ENCODE assay signal across 39 cellular contexts in the genomic region with DNA sequence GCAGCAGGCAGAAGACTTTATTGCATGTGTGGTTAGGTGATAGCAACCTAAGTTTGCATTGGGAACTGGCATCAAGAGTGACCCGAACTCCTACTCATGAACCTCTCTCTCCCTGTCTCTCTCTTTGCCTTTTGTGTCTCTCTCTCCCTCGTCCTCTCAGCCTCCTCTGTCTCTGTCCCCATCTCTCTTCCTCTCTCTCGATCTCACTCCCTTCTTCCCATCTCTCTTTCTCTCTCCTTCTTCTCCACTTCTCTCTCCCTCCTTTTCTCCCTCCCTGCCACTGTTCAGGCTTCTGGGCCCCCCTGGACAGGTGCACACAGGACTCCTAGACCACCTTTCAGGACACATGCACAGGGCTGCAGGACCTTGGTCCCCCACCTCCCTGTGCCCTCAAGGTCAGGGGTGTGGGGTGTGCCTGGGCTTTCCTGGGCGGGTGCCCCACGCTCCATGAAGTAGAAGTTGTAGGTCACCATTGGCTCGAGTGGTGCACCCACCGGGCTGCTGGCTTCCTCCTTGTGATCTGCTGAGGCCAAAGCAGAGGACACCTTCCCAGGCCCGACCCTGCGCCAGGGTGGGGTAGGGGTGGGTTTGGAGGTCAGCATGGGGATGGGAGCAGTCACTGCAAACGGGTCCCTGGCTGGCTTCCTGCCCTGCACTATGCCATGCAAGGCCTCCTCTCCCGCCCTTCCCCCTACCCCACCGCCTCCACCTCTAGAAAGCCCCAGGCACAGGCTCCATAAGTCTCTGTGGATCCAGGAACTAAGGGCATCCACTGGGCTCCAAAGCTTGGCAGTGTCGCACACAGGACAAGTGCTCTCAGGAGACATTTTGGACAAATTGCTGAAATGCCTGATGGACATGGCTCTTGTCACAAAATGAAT. TPM values are rescaled to one million over a fixed set of nuclear protein-coding genes. Genes with fewer than 3 reads are reported as not detected.
"Had no signal": no experiment of that assay in that cellular context is flagged by ENCODE, and none has a peak within 500 bp of the region (broad histone marks: within the 10 kb centered on the region; RNA-seq: fewer than 3 reads in every experiment).

No MANE protein-coding gene starts in this region.

- H3K27ac ChIP-seq: ascending aorta, breast epithelium, cardiac muscle cell, coronary artery, dorsolateral prefrontal cortex, esophagus muscularis mucosa, foreskin keratinocyte, gastroesophageal sphincter, WERI-Rb-1 had no signal

- H3K4me3 ChIP-seq: ascending aorta, breast epithelium, cardiac muscle cell, coronary artery, dorsolateral prefrontal cortex, esophagus muscularis mucosa, gastroesophageal sphincter had no signal

- H3K4me1 Mint-ChIP-seq: activated B cell treated with CpG ODN at 0.5 μM for 24 hours; activated CD8-positive, alpha-beta memory T cell treated with anti-CD3 and anti-CD28 coated beads, Interleukin-2, amount 10 ng/mL, durations not matched to agents 7 days and 5 days; activated naive CD4-positive, alpha-beta T cell treated with anti-CD3 and anti-CD28 coated beads, Interleukin-2, amount 10 ng/mL, durations not matched to agents 7 days and 5 days; activated naive CD8-positive, alpha-beta T cell treated with anti-CD3 and anti-CD28 coated beads, Interleukin-2, amount 10 ng/mL, durations not matched to agents 7 days and 5 days; brain; endodermal cell; T-helper 17 cell had no signal

- H3K4me3 Mint-ChIP-seq: activated B cell treated with CpG ODN at 0.5 μM for 24 hours; activated CD8-positive, alpha-beta memory T cell treated with anti-CD3 and anti-CD28 coated beads, Interleukin-2, amount 10 ng/mL, durations not matched to agents 7 days and 5 days; activated CD8-positive, alpha-beta T cell treated with anti-CD3 and anti-CD28 coated beads, Interleukin-2, amount 10 ng/mL, durations not matched to agents 7 days and 5 days; activated naive CD4-positive, alpha-beta T cell treated with anti-CD3 and anti-CD28 coated beads, Interleukin-2, amount 10 ng/mL, durations not matched to agents 7 days and 5 days; activated naive CD8-positive, alpha-beta T cell treated with anti-CD3 and anti-CD28 coated beads, Interleukin-2, amount 10 ng/mL, durations not matched to agents 7 days and 5 days; activated T-helper 1 cell treated with anti-CD3 and anti-CD28 coated beads, Interleukin-12 subunit alpha, Interleukin-12 subunit beta, Interleukin-2, Interleukin-4 antibody, amounts not matched to agents 30 ng/mL and 10 ng/mL and 1 ng/mL, durations not matched to agents 14 hours and 24 hours and 36 hours; brain; dendritic cell treated with granulocyte-macrophage colony-stimulating factor and Interleukin-4, amounts not matched to agents 40 ng/mL and 50 ng/mL, for 4 days; endodermal cell; T-helper 17 cell; T-helper 2 cell treated with Interferon-gamma antibody and Interleukin-4, amounts not matched to agents 5 μg/mL and 100 μg/mL, for 36 hours had no signal

- H3K27ac Mint-ChIP-seq: activated B cell treated with CpG ODN at 0.5 μM for 24 hours; activated CD8-positive, alpha-beta memory T cell treated with anti-CD3 and anti-CD28 coated beads, Interleukin-2, amount 10 ng/mL, durations not matched to agents 7 days and 5 days; activated CD8-positive, alpha-beta T cell treated with anti-CD3 and anti-CD28 coated beads, Interleukin-2, amount 10 ng/mL, durations not matched to agents 7 days and 5 days; activated naive CD4-positive, alpha-beta T cell treated with anti-CD3 and anti-CD28 coated beads, Interleukin-2, amount 10 ng/mL, durations not matched to agents 7 days and 5 days; activated naive CD4-positive, alpha-beta T cell treated with anti-CD3 and anti-CD28 coated beads, Interleukin-2, amount 50 U/mL, for 72 hours; activated naive CD8-positive, alpha-beta T cell treated with anti-CD3 and anti-CD28 coated beads, Interleukin-2, amount 10 ng/mL, durations not matched to agents 7 days and 5 days; activated T-helper 1 cell treated with anti-CD3 and anti-CD28 coated beads, Interleukin-12 subunit alpha, Interleukin-12 subunit beta, Interleukin-2, Interleukin-4 antibody, amounts not matched to agents 30 ng/mL and 10 ng/mL and 1 ng/mL, durations not matched to agents 14 hours and 24 hours and 36 hours; activated T-helper 2 cell treated with anti-CD3 and anti-CD28 coated beads, Interferon-gamma antibody, Interleukin-2, Interleukin-4, amounts not matched to agents 10 μg/mL and 5 μg/mL and 100 μg/mL, durations not matched to agents 14 hours and 24 hours and 36 hours; dendritic cell treated with granulocyte-macrophage colony-stimulating factor and Interleukin-4, amounts not matched to agents 40 ng/mL and 50 ng/mL, for 4 days; endodermal cell; T-helper 17 cell; T-helper 2 cell treated with Interferon-gamma antibody and Interleukin-4, amounts not matched to agents 5 μg/mL and 100 μg/mL, for 36 hours had no signal

- H3K36me3 Mint-ChIP-seq: activated CD8-positive, alpha-beta memory T cell treated with anti-CD3 and anti-CD28 coated beads, Interleukin-2, amount 10 ng/mL, durations not matched to agents 7 days and 5 days; activated naive CD4-positive, alpha-beta T cell treated with anti-CD3 and anti-CD28 coated beads, Interleukin-2, amount 10 ng/mL, durations not matched to agents 7 days and 5 days; activated naive CD4-positive, alpha-beta T cell treated with anti-CD3 and anti-CD28 coated beads, Interleukin-2, amount 50 U/mL, for 72 hours; activated naive CD8-positive, alpha-beta T cell treated with anti-CD3 and anti-CD28 coated beads, Interleukin-2, amount 10 ng/mL, durations not matched to agents 7 days and 5 days; brain had no signal

- H3K4me1 ChIP-seq: ascending aorta, breast epithelium had no signal

- H3K36me3 ChIP-seq: ascending aorta, breast epithelium, cardiac muscle cell, esophagus muscularis mucosa, gastroesophageal sphincter, WERI-Rb-1 had no signal

- H3K9me3 Mint-ChIP-seq: activated B cell treated with CpG ODN at 0.5 μM for 24 hours; activated naive CD4-positive, alpha-beta T cell treated with anti-CD3 and anti-CD28 coated beads, Interleukin-2, amount 10 ng/mL, durations not matched to agents 7 days and 5 days; activated naive CD4-positive, alpha-beta T cell treated with anti-CD3 and anti-CD28 coated beads, Interleukin-2, amount 50 U/mL, for 72 hours; activated naive CD8-positive, alpha-beta T cell treated with anti-CD3 and anti-CD28 coated beads, Interleukin-2, amount 10 ng/mL, durations not matched to agents 7 days and 5 days; activated T-helper 1 cell treated with anti-CD3 and anti-CD28 coated beads, Interleukin-12 subunit alpha, Interleukin-12 subunit beta, Interleukin-2, Interleukin-4 antibody, amounts not matched to agents 30 ng/mL and 10 ng/mL and 1 ng/mL, durations not matched to agents 14 hours and 24 hours and 36 hours; activated T-helper 2 cell treated with anti-CD3 and anti-CD28 coated beads, Interferon-gamma antibody, Interleukin-2, Interleukin-4, amounts not matched to agents 10 μg/mL and 5 μg/mL and 100 μg/mL, durations not matched to agents 14 hours and 24 hours and 36 hours; brain; dendritic cell treated with granulocyte-macrophage colony-stimulating factor and Interleukin-4, amounts not matched to agents 40 ng/mL and 50 ng/mL, for 4 days; endodermal cell; T-helper 2 cell treated with Interferon-gamma antibody and Interleukin-4, amounts not matched to agents 5 μg/mL and 100 μg/mL, for 36 hours had no signal

- ATAC-seq: activated CD4-positive, CD25-positive, alpha-beta regulatory T cell treated with anti-CD3 and anti-CD28 coated beads, Interleukin-2, amount 50 U/mL, for 24 hours; activated CD8-positive, alpha-beta memory T cell treated with anti-CD3 and anti-CD28 coated beads, Interleukin-2, amount 10 ng/mL, durations not matched to agents 7 days and 5 days; activated CD8-positive, alpha-beta T cell treated with anti-CD3 and anti-CD28 coated beads, Interleukin-2, amount 10 ng/mL, durations not matched to agents 7 days and 5 days; activated naive CD4-positive, alpha-beta T cell treated with anti-CD3 and anti-CD28 coated beads, Interleukin-2, amount 50 U/mL, for 72 hours; foreskin keratinocyte; gastroesophageal sphincter; T-helper 17 cell had no signal

- H3K9me3 ChIP-seq: ascending aorta, breast epithelium, esophagus muscularis mucosa, gastroesophageal sphincter had no signal

- DNase-seq: activated B cell treated with CpG ODN at 0.5 μM for 24 hours; activated CD4-positive, alpha-beta T cell treated with anti-CD3 and anti-CD28 coated beads for 48 hours; activated CD4-positive, alpha-beta T cell treated with anti-CD3 and anti-CD28 coated beads, Interleukin-2, amount 50 U/mL, for 1 hour; activated CD4-positive, alpha-beta T cell treated with anti-CD3 and anti-CD28 coated beads, Interleukin-2, amount 50 U/mL, for 48 hours; activated CD8-positive, alpha-beta memory T cell treated with anti-CD3 and anti-CD28 coated beads, Interleukin-2, amount 10 ng/mL, durations not matched to agents 7 days and 5 days; activated CD8-positive, alpha-beta memory T cell treated with anti-CD3 and anti-CD28 coated beads, Interleukin-2, amount 50 U/mL, for 4 hours; activated CD8-positive, alpha-beta T cell treated with anti-CD3 and anti-CD28 coated beads, Interleukin-2, amount 10 ng/mL, durations not matched to agents 7 days and 5 days; activated gamma-delta T cell; activated naive CD4-positive, alpha-beta T cell; activated naive CD4-positive, alpha-beta T cell treated with anti-CD3 and anti-CD28 coated beads, Interleukin-2, amount 10 ng/mL, durations not matched to agents 7 days and 5 days; activated naive CD8-positive, alpha-beta T cell treated with anti-CD3 and anti-CD28 coated beads, Interleukin-2, amount 10 ng/mL, durations not matched to agents 7 days and 5 days; activated T-cell treated with anti-CD3 and anti-CD28 coated beads, Interleukin-2, amount 50 U/mL, for 1 hour; activated T-cell treated with anti-CD3 and anti-CD28 coated beads, Interleukin-2, amount 50 U/mL, for 48 hours; central memory CD4-positive, alpha-beta T cell; cerebellar nuclear complex; effector memory CD4-positive, alpha-beta T cell; endodermal cell; foreskin keratinocyte; T-helper 1 cell; T-helper 17 cell; T1000; WERI-Rb-1 had no signal

- H3K27me3 ChIP-seq: ascending aorta, breast epithelium, cardiac muscle cell, dorsolateral prefrontal cortex, esophagus muscularis mucosa, foreskin keratinocyte, gastroesophageal sphincter had no signal

RNA-seq across cellular contexts. Expression of gene SRARP, which starts 14.9 kb away (rescaled TPM):
- total RNA-seq: activated B cell treated with CpG ODN at 0.5 μM for 24 hours; activated CD8-positive, alpha-beta memory T cell treated with anti-CD3 and anti-CD28 coated beads for 36 hours; activated CD8-positive, alpha-beta memory T cell treated with anti-CD3 and anti-CD28 coated beads, Interleukin-2, amount 10 ng/mL, durations not matched to agents 7 days and 5 days; activated CD8-positive, alpha-beta T cell treated with anti-CD3 and anti-CD28 coated beads, Interleukin-2, amount 10 ng/mL, durations not matched to agents 7 days and 5 days; activated naive CD4-positive, alpha-beta T cell treated with anti-CD3 and anti-CD28 coated beads, Interleukin-2, amount 50 U/mL, for 72 hours; activated naive CD8-positive, alpha-beta T cell treated with anti-CD3 and anti-CD28 coated beads, Interleukin-2, amount 10 ng/mL, durations not matched to agents 7 days and 5 days; activated T-helper 1 cell treated with anti-CD3 and anti-CD28 coated beads, Interleukin-12 subunit alpha, Interleukin-12 subunit beta, Interleukin-2, Interleukin-4 antibody, amounts not matched to agents 30 ng/mL and 10 ng/mL and 1 ng/mL, durations not matched to agents 14 hours and 24 hours and 36 hours; activated T-helper 2 cell treated with anti-CD3 and anti-CD28 coated beads, Interferon-gamma antibody, Interleukin-2, Interleukin-4, amounts not matched to agents 10 μg/mL and 5 μg/mL and 100 μg/mL, durations not matched to agents 14 hours and 24 hours and 36 hours; ascending aorta; epithelial cell of proximal tubule; esophagus muscularis mucosa; foreskin keratinocyte; gastroesophageal sphincter; glomerular endothelial cell; T-helper 17 cell had no signal
- polyA plus RNA-seq: cardiac muscle cell, foreskin keratinocyte had no signal

RNA-seq across cellular contexts. Expression of gene HSPB7, which starts 28.7 kb away (rescaled TPM):
- total RNA-seq: activated B cell treated with CpG ODN at 0.5 μM for 24 hours; activated CD8-positive, alpha-beta memory T cell treated with anti-CD3 and anti-CD28 coated beads for 36 hours; activated CD8-positive, alpha-beta memory T cell treated with anti-CD3 and anti-CD28 coated beads, Interleukin-2, amount 10 ng/mL, durations not matched to agents 7 days and 5 days; activated CD8-positive, alpha-beta T cell treated with anti-CD3 and anti-CD28 coated beads, Interleukin-2, amount 10 ng/mL, durations not matched to agents 7 days and 5 days; activated naive CD4-positive, alpha-beta T cell treated with anti-CD3 and anti-CD28 coated beads, Interleukin-2, amount 50 U/mL, for 72 hours; activated naive CD8-positive, alpha-beta T cell treated with anti-CD3 and anti-CD28 coated beads, Interleukin-2, amount 10 ng/mL, durations not matched to agents 7 days and 5 days; activated T-helper 1 cell treated with anti-CD3 and anti-CD28 coated beads, Interleukin-12 subunit alpha, Interleukin-12 subunit beta, Interleukin-2, Interleukin-4 antibody, amounts not matched to agents 30 ng/mL and 10 ng/mL and 1 ng/mL, durations not matched to agents 14 hours and 24 hours and 36 hours; activated T-helper 2 cell treated with anti-CD3 and anti-CD28 coated beads, Interferon-gamma antibody, Interleukin-2, Interleukin-4, amounts not matched to agents 10 μg/mL and 5 μg/mL and 100 μg/mL, durations not matched to agents 14 hours and 24 hours and 36 hours; epithelial cell of proximal tubule; foreskin keratinocyte; glomerular endothelial cell; T-helper 17 cell had no signal
- polyA plus RNA-seq: foreskin keratinocyte had no signal

RNA-seq across cellular contexts. Expression of gene CLCNKA, which starts 32.7 kb away (rescaled TPM):
- total RNA-seq: activated CD8-positive, alpha-beta memory T cell treated with anti-CD3 and anti-CD28 coated beads for 36 hours; activated CD8-positive, alpha-beta memory T cell treated with anti-CD3 and anti-CD28 coated beads, Interleukin-2, amount 10 ng/mL, durations not matched to agents 7 days and 5 days; activated CD8-positive, alpha-beta T cell treated with anti-CD3 and anti-CD28 coated beads, Interleukin-2, amount 10 ng/mL, durations not matched to agents 7 days and 5 days; activated naive CD8-positive, alpha-beta T cell treated with anti-CD3 and anti-CD28 coated beads, Interleukin-2, amount 10 ng/mL, durations not matched to agents 7 days and 5 days; activated T-helper 1 cell treated with anti-CD3 and anti-CD28 coated beads, Interleukin-12 subunit alpha, Interleukin-12 subunit beta, Interleukin-2, Interleukin-4 antibody, amounts not matched to agents 30 ng/mL and 10 ng/mL and 1 ng/mL, durations not matched to agents 14 hours and 24 hours and 36 hours; activated T-helper 2 cell treated with anti-CD3 and anti-CD28 coated beads, Interferon-gamma antibody, Interleukin-2, Interleukin-4, amounts not matched to agents 10 μg/mL and 5 μg/mL and 100 μg/mL, durations not matched to agents 14 hours and 24 hours and 36 hours; ascending aorta; epithelial cell of proximal tubule; foreskin keratinocyte; glomerular endothelial cell; T-helper 17 cell had no signal
- polyA plus RNA-seq: foreskin keratinocyte had no signal

RNA-seq across cellular contexts. Expression of gene CLCNKB, which starts 54.5 kb away (rescaled TPM):
- total RNA-seq: activated B cell treated with CpG ODN at 0.5 μM for 24 hours; activated CD8-positive, alpha-beta memory T cell treated with anti-CD3 and anti-CD28 coated beads for 36 hours; activated CD8-positive, alpha-beta memory T cell treated with anti-CD3 and anti-CD28 coated beads, Interleukin-2, amount 10 ng/mL, durations not matched to agents 7 days and 5 days; activated CD8-positive, alpha-beta T cell treated with anti-CD3 and anti-CD28 coated beads, Interleukin-2, amount 10 ng/mL, durations not matched to agents 7 days and 5 days; activated naive CD4-positive, alpha-beta T cell treated with anti-CD3 and anti-CD28 coated beads, Interleukin-2, amount 50 U/mL, for 72 hours; activated naive CD8-positive, alpha-beta T cell treated with anti-CD3 and anti-CD28 coated beads, Interleukin-2, amount 10 ng/mL, durations not matched to agents 7 days and 5 days; activated T-helper 1 cell treated with anti-CD3 and anti-CD28 coated beads, Interleukin-12 subunit alpha, Interleukin-12 subunit beta, Interleukin-2, Interleukin-4 antibody, amounts not matched to agents 30 ng/mL and 10 ng/mL and 1 ng/mL, durations not matched to agents 14 hours and 24 hours and 36 hours; activated T-helper 2 cell treated with anti-CD3 and anti-CD28 coated beads, Interferon-gamma antibody, Interleukin-2, Interleukin-4, amounts not matched to agents 10 μg/mL and 5 μg/mL and 100 μg/mL, durations not matched to agents 14 hours and 24 hours and 36 hours; ascending aorta; foreskin keratinocyte; glomerular endothelial cell; T-helper 17 cell had no signal
- polyA plus RNA-seq: foreskin keratinocyte had no signal
